In the genomic region with DNA sequence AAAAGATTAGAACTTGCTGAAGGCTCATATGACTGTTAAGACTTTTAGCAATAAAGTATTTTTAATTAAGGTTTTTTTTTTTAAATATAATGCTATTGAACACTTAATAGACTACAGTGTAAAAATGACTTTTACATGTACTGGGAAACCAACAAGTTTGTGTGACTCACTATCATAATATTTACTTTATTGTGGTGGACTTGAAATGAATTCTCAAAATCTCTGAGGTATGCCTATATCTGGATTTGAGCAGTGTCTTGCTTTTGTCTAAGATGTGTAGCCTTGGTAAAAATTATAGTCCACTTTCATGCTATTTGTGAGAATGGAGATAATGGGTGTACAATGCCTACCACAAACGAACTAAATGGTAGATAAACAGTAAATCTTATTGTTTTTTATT, we compare ENCODE assay signal across 12 cellular contexts.
DNase-seq lines count a peak whose midpoint lies in the region; TF ChIP-seq lines count a peak whose summit lies in the region.
"Had no signal": no experiment of that assay in that cellular context is flagged by ENCODE, and none has a peak within 500 bp of the region (broad histone marks: within the 10 kb centered on the region; RNA-seq: fewer than 3 reads in every experiment).

No MANE protein-coding gene starts in this region.

- TF ChIP-seq CTCF in AG10803 (conservative IDR thresholded peaks at IDR 0.05; ENCODE audit: low read length): no peak
- no peak for TF ChIP-seq CTCF in cardiac fibroblast (IDR thresholded peaks at IDR 0.05; ENCODE audit: low read depth, low read length)

- DNase-seq in AG10803 (ENCODE audit: low read depth) (peak; percentile 26), LoVo (ENCODE audit: low spot score) (peak; percentile 8), cardiac fibroblast (ENCODE audit: low read depth in 2 of 2) (peak; percentile 36 to 70), kidney glomerular epithelial cell (lab: John Stamatoyannopoulos, UW) (peak; percentile 47), islet precursor cell (no peak), HEK293T (ENCODE audit: extremely low spot score) (no peak), NCI-H748 (lab: John Stamatoyannopoulos, UW; ENCODE audit: unreplicated experiment) (no peak), epidermal melanocyte (ENCODE audit: insufficient read length, low spot score) (no peak)
- DNase-seq: activated B cell treated with CpG ODN at 0.5 μM for 24 hours, anterior cingulate cortex, NCI-H2029 treated with DMSO at 0.1 percent for 48 hours, NCI-H526 treated with DMSO at 0.1 percent for 48 hours had no signal

- H3K4me3 ChIP-seq in AG10803 (ENCODE audit: low read length) (no peak overlapping the region), cardiac fibroblast (replicated peaks in 1 of 2; ENCODE audit: low read depth in 2 of 2, low read length in 2 of 2) (no peak overlapping the region)

- POLR2A ChIA-PET in HEK293T (lab: Yijun Ruan, JAX): no interaction called here

- CTCF ChIA-PET in HEK293T (lab: Yijun Ruan, JAX): no interaction called here

TF ChIP-seq in HEK293T, 16 proteins besides CTCF, POLR2A, EP300 and RAD21:
- TF ChIP-seq ZNF384 (IDR thresholded peaks at IDR 0.05): no peak
- no peak for TF ChIP-seq SP1 (IDR thresholded peaks at IDR 0.05)
- TF ChIP-seq FOXM1 (IDR thresholded peaks at IDR 0.05; ENCODE audit: borderline replicate concordance): no peak
- no peak for TF ChIP-seq FOXK2 (IDR thresholded peaks at IDR 0.05)
- TF ChIP-seq, protein P1, sequence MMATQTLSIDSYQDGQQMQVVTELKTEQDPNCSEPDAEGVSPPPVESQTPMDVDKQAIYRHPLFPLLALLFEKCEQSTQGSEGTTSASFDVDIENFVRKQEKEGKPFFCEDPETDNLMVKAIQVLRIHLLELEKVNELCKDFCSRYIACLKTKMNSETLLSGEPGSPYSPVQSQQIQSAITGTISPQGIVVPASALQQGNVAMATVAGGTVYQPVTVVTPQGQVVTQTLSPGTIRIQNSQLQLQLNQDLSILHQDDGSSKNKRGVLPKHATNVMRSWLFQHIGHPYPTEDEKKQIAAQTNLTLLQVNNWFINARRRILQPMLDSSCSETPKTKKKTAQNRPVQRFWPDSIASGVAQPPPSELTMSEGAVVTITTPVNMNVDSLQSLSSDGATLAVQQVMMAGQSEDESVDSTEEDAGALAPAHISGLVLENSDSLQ (IDR thresholded peaks at IDR 0.05): no peak
- TF ChIP-seq BHLHE40 (IDR thresholded peaks at IDR 0.05; ENCODE audit: borderline replicate concordance): no peak
- no peak for TF ChIP-seq L3MBTL2 (conservative IDR thresholded peaks at IDR 0.05)
- no peak for TF ChIP-seq TARDBP (IDR thresholded peaks at IDR 0.05)
- TF ChIP-seq LEF1 (IDR thresholded peaks at IDR 0.05; ENCODE audit: borderline replicate concordance): no peak
- TF ChIP-seq SUZ12 (IDR thresholded peaks at IDR 0.05): no peak
- no peak for TF ChIP-seq ARNT (IDR thresholded peaks at IDR 0.05)

Comparison
In these comparisons a context has a peak if more than half of its experiments do, and no peak if none do; other contexts are left out.
1. DNase-seq: peak in AG10803 (single experiment), LoVo (single experiment), cardiac fibroblast (2 of 2) and kidney glomerular epithelial cell (single experiment); none in islet precursor cell (single experiment), HEK293T (single experiment), NCI-H748 (single experiment) and epidermal melanocyte (single experiment).